Comparison of ENCODE assay signal across 1 cellular context in the genomic region with DNA sequence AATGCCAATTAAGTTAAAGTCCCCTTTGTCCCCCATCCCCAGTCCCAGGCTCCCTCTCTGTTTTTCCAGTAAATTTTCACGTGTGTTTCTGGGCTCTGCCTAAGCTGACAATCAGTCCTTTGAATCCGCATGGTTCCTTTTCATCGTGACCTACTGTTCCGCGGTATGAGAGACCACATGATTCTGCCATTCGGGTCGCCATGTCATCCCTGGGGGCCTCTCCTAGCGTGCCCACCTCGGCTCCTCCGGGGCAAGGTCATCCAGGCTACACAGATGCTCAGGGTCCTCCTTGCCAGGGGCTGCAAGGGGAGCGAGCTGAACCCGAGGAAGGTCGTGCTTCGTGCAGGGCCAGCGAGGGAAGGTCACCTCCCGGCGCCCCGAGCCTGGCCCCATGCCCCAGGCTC.
TF ChIP-seq lines count a peak whose summit lies in the region.

No MANE protein-coding gene starts in this region.

TF ChIP-seq in HEK293, 187 proteins besides CTCF, POLR2A, EP300 and RAD21 (continued from another document):
- TF ChIP-seq, protein P1, sequence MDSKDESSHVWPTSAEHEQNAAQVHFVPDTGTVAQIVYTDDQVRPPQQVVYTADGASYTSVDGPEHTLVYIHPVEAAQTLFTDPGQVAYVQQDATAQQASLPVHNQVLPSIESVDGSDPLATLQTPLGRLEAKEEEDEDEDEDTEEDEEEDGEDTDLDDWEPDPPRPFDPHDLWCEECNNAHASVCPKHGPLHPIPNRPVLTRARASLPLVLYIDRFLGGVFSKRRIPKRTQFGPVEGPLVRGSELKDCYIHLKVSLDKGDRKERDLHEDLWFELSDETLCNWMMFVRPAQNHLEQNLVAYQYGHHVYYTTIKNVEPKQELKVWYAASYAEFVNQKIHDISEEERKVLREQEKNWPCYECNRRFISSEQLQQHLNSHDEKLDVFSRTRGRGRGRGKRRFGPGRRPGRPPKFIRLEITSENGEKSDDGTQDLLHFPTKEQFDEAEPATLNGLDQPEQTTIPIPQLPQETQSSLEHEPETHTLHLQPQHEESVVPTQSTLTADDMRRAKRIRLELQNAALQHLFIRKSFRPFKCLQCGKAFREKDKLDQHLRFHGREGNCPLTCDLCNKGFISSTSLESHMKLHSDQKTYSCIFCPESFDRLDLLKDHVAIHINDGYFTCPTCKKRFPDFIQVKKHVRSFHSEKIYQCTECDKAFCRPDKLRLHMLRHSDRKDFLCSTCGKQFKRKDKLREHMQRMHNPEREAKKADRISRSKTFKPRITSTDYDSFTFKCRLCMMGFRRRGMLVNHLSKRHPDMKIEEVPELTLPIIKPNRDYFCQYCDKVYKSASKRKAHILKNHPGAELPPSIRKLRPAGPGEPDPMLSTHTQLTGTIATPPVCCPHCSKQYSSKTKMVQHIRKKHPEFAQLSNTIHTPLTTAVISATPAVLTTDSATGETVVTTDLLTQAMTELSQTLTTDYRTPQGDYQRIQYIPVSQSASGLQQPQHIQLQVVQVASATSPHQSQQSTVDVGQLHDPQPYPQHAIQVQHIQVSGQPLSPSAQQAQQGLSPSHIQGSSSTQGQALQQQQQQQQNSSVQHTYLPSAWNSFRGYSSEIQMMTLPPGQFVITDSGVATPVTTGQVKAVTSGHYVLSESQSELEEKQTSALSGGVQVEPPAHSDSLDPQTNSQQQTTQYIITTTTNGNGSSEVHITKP (tag by site-specific recombination; IDR thresholded peaks at IDR 0.05): peak; percentile 7; the same call in 1 of the 2 replicates
- TF ChIP-seq ZNF677 (tag by site-specific recombination; IDR thresholded peaks at IDR 0.05): no peak
